Comparison of ENCODE assay signal across 18 cellular contexts in the genomic region with DNA sequence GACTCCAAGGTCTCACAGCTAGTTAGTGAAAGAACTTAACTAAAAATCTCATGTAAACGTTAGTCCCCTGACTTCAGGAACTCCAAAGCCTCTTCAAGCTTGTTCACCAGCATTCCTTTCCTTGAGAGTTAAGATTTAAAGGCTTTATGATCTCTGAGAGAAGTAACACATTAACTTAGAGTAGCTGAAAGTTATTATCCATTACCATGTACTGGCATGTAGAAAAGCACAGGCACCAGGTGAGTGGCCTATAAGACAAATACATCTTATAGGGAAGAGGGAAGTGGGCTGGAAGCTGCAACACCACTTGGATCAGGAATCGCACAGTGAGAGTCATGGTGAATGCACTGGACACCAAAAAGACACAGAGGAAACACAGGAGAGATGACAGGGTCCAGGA. TPM values are rescaled to one million over a fixed set of nuclear protein-coding genes. Genes with fewer than 3 reads are reported as not detected.
"Had no signal": no experiment of that assay in that cellular context is flagged by ENCODE, and none has a peak within 500 bp of the region (broad histone marks: within the 10 kb centered on the region; RNA-seq: fewer than 3 reads in every experiment).

No MANE protein-coding gene starts in this region.

- DNase-seq: activated CD4-positive, alpha-beta T cell treated with anti-CD3 and anti-CD28 coated beads for 1 hour; activated CD4-positive, alpha-beta T cell treated with anti-CD3 and anti-CD28 coated beads, Interleukin-2, amount 50 U/mL, for 48 hours; activated gamma-delta T cell; effector CD8-positive, alpha-beta T cell; mesendoderm; natural killer cell; stimulated activated CD4-positive, alpha-beta T cell treated with anti-CD3 and anti-CD28 coated beads, Interleukin-2, amount 100 ng/mL, for 24 hours; stimulated activated naive CD8-positive, alpha-beta T cell treated with anti-CD3 and anti-CD28 coated beads, Interleukin-15, Interleukin-2, amounts not matched to agents 100 U/mL and 50 U/mL, for 24 hours; substantia nigra; T-helper 17 cell; tibial artery had no signal

- H3K27ac ChIP-seq: esophagus muscularis mucosa, gastroesophageal sphincter, parathyroid adenoma, SJSA1, tibial artery, VCaP had no signal

- ATAC-seq: gastroesophageal sphincter; left lobe of liver; natural killer cell; stimulated activated naive CD8-positive, alpha-beta T cell treated with anti-CD3 and anti-CD28 coated beads, Interleukin-15, Interleukin-2, amounts not matched to agents 100 U/mL and 50 U/mL, for 24 hours; T-helper 17 cell had no signal

- H3K27me3 ChIP-seq: esophagus muscularis mucosa, gastroesophageal sphincter, SJSA1, tibial artery had no signal

- H3K4me3 ChIP-seq: esophagus muscularis mucosa, gastroesophageal sphincter, SJSA1, tibial artery had no signal

- H3K4me1 ChIP-seq: esophagus muscularis mucosa, parathyroid adenoma, SJSA1 had no signal

- H3K9ac ChIP-seq: parathyroid adenoma had no signal

- H3K36me3 ChIP-seq: esophagus muscularis mucosa, gastroesophageal sphincter, SJSA1, tibial artery had no signal

- H3K9me3 ChIP-seq: esophagus muscularis mucosa, gastroesophageal sphincter, SJSA1, tibial artery had no signal

RNA-seq across cellular contexts. Expression of a gene that starts 15.4 kb away (rescaled TPM):
- total RNA-seq: endothelial cell of umbilical vein, SJSA1 had no signal
